ENCODE assay signal across 8 cellular contexts in the genomic region with DNA sequence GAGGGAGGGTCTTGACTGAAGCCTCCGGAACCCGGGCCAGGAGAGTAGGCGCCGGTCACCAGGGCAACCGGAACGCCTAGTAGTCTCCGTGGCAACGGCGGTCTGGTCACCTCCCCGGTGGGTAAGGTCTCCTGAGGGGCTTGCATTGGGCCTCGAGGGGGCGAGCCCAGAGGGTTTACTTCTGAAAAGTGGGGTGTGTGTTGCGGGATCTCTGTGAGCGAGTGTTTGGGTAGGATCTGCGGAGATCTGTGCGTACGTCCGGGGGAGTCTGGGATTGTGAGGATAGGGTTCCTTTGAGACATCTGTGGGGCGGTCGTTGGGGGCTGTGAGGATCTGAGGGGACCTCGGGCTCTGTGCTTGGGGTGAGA. TPM values are rescaled to one million over a fixed set of nuclear protein-coding genes. Genes with fewer than 3 reads are reported as not detected.
DNase-seq lines count a peak whose midpoint lies in the region; ATAC-seq and TF ChIP-seq lines count a peak whose summit lies in the region.

A gene with protein sequence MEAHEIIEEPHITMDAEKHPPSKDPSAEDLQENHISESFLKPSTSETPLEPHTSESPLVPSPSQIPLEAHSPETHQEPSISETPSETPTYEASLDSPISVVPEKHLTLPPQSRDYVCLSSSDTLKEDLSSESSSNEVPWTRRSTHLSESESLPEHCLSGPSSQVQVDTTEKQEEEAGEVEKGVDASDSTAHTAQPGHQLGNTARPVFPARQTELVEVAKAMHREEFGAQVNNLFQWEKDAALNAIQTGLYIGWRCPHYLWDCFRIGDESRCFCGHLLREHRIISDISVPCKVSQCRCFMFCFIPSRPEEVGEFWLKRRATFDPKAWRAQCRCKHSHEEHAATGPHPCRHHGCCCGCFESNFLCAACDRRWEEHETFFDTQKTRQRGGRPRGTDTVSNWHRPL (minus strand): TSS at position 17 of the 368 bp plus-strand sequence. CDS start 2,571 bp downstream, outside the sequence.

- DNase-seq in NCI-H2196 (lab: John Stamatoyannopoulos, UW; ENCODE audit: unreplicated experiment) (peak; percentile 36), NCI-H2196 treated with DMSO at 0.1 percent for 48 hours (lab: John Stamatoyannopoulos, UW; ENCODE audit: unreplicated experiment) (no peak), NB4 (ENCODE audit: low read depth) (no peak), body of pancreas (peak; percentile 34 to 52 (median 41)), right lobe of liver (peak in 1 of 3 donors; percentile 38), suprapubic skin (ENCODE audit: low spot score in 2 of 2) (no peak)

- TF ChIP-seq POLR2A in NB4 (IDR thresholded peaks at IDR 0.05; ENCODE audit: extremely low read depth, insufficient read length), result no peak
- TF ChIP-seq POLR2A in body of pancreas (IDR thresholded peaks at IDR 0.05), result peak in 1 of 3 donors; percentile 34
- TF ChIP-seq POLR2A in right lobe of liver (IDR thresholded peaks at IDR 0.05), result no peak
- TF ChIP-seq POLR2A in suprapubic skin (IDR thresholded peaks at IDR 0.05), result no peak

- H3K27me3 ChIP-seq in body of pancreas (no peaks in the 10 kb centered on the region), right lobe of liver (no peaks in the 10 kb centered on the region), suprapubic skin (no peaks in the 10 kb centered on the region)

- no peaks in the 10 kb centered on the region for H3K36me3 ChIP-seq in body of pancreas (replicated peaks in 1 of 2; ENCODE audit: insufficient read depth in 1 of 2, low read depth in 2 of 2)
- H3K36me3 ChIP-seq in right lobe of liver, result no peaks in the 10 kb centered on the region
- H3K36me3 ChIP-seq in suprapubic skin, result no peaks in the 10 kb centered on the region

- H3K9me3 ChIP-seq in body of pancreas (no peaks in the 10 kb centered on the region), right lobe of liver (no peaks in the 10 kb centered on the region), suprapubic skin (no peaks in the 10 kb centered on the region)

- intact Hi-C loops in body of pancreas (cut with DNase I), result no loop called here
- intact Hi-C loops in right lobe of liver (cut with DNase I), result loop anchor here in 1 of 2 donors (10.0 kb wide), 1 partner anchor 56 kb away; no protein-coding TSS in a partner anchor

- ATAC-seq in body of pancreas (no peak), right lobe of liver (peak in 2 of 4 donors; percentile 2 to 4), HG02610 (IDR thresholded peaks at IDR 0.05; ENCODE audit: unreplicated experiment) (no peak), GM18861 (IDR thresholded peaks at IDR 0.05; ENCODE audit: unreplicated experiment) (no peak)

- no peak for TF ChIP-seq EP300 in suprapubic skin (IDR thresholded peaks at IDR 0.05)

- H3K4me3 ChIP-seq in NB4 (ENCODE audit: low read depth, low read length) (peak within 1 kb of the TSS; percentile 53), body of pancreas (peak within 1 kb of the TSS; percentile 53 to 85), right lobe of liver (peak within 1 kb of the TSS; percentile 62 to 88 (median 75)), suprapubic skin (peak within 1 kb of the TSS; percentile 84)

- H3K27ac ChIP-seq in body of pancreas (peak within 1 kb of the TSS; percentile 83 to 96 (median 92)), right lobe of liver (peak within 1 kb of the TSS; percentile 81 to 87 (median 82)), suprapubic skin (peak within 1 kb of the TSS; percentile 95)

- H3K4me1 ChIP-seq in body of pancreas (peaks cover 39% of the 10 kb centered on the region), right lobe of liver (peaks cover 0 to 22% (median 0%) of the 10 kb centered on the region in 4 donors), suprapubic skin (peaks cover 63% of the 10 kb centered on the region)

- no peak for TF ChIP-seq CTCF in NB4 (IDR thresholded peaks at IDR 0.05; ENCODE audit: low read depth, low read length)
- TF ChIP-seq CTCF in body of pancreas (IDR thresholded peaks at IDR 0.05), result no peak
- no peak for TF ChIP-seq CTCF in right lobe of liver (IDR thresholded peaks at IDR 0.05)
- TF ChIP-seq CTCF in suprapubic skin (IDR thresholded peaks at IDR 0.05), result no peak

- WGBS in body of pancreas, 2 donors, result 0 to 2% methylated on average over 6 to 21 of the region's 21 CpGs
- WGBS in right lobe of liver (ENCODE audit: insufficient coverage, low coverage, low lambda C conversion rate, missing lambda C conversion rate), result 2% methylated on average over 20 of the region's 21 CpGs
- WGBS in suprapubic skin, result 0% methylated on average over 9 of the region's 21 CpGs

RNA-seq across cellular contexts. Expression of the gene that starts here (rescaled TPM):
- total RNA-seq in body of pancreas, result under 1 TPM in 1 of 2 donors, not detected in 1; 0.33 TPM
- not detected for total RNA-seq in right lobe of liver
- not detected for total RNA-seq in suprapubic skin

Comparison
In these comparisons a context has a peak if more than half of its experiments do, and no peak if none do; other contexts are left out.
1. Peak in DNase-seq, H3K4me3 ChIP-seq and H3K27ac ChIP-seq in body of pancreas; RNA of the gene not detected or under 1 TPM.